ENCODE assay signal across 13 cellular contexts in genomic region chr22:26549902-26550497, GRCh38. TPM values are rescaled to one million over a fixed set of nuclear protein-coding genes. Genes with fewer than 3 reads are reported as not detected.
DNase-seq lines count a peak whose midpoint lies in the region; ATAC-seq and TF ChIP-seq lines count a peak whose summit lies in the region.
"Had no signal": no experiment of that assay in that cellular context is flagged by ENCODE, and none has a peak within 500 bp of the region (broad histone marks: within the 10 kb centered on the region; RNA-seq: fewer than 3 reads in every experiment).

No MANE protein-coding gene starts in this region.

- H3K4me3 ChIP-seq in fibroblast of lung (replicated peaks in 1 of 4; ENCODE audit: control extremely low read depth in 1 of 4, insufficient read depth in 1 of 4, low read depth in 3 of 4, low read length in 4 of 4) = no peak overlapping the region
- H3K4me3 ChIP-seq: sigmoid colon had no signal

- H3K4me3 Mint-ChIP-seq in natural killer cell (peak overlapping the region; percentile 4), T-cell (no peak overlapping the region)
- no peak overlapping the region for H3K4me3 Mint-ChIP-seq in natural killer cell treated with Interleukin-12 subunit alpha and Interleukin-12 subunit beta and Interleukin-15 and Interleukin-18, amount 100 ng/mL, for 72 hours
- H3K4me3 Mint-ChIP-seq: activated CD4-positive, alpha-beta T cell treated with anti-CD3 and anti-CD28 coated beads for 36 hours had no signal

- H2AFZ ChIP-seq in fibroblast of lung (ENCODE audit: low read length) = no peak overlapping the region

- H3K36me3 ChIP-seq in fibroblast of lung (ENCODE audit: control insufficient read depth, insufficient read depth, low read length) = no peaks in the 10 kb centered on the region
- H3K36me3 ChIP-seq: sigmoid colon had no signal

- H3K4me2 ChIP-seq in fibroblast of lung (ENCODE audit: extremely low read depth, insufficient read depth, low read length) = peak overlapping the region; percentile 27

- H3K27me3 ChIP-seq in fibroblast of lung (ENCODE audit: control insufficient read depth, insufficient read depth, low read length) = no peaks in the 10 kb centered on the region
- H3K27me3 ChIP-seq: sigmoid colon had no signal

- intact Hi-C loops in natural killer cell (cut with micrococcal nuclease) = loop anchor here (5.0 kb wide), 2 partner anchors 37 to 48 kb away; no protein-coding TSS in a partner anchor

- POLR2A ChIA-PET in T-cell (lab: Charles Lee) = no interaction called here

- H4K20me1 ChIP-seq in fibroblast of lung (ENCODE audit: control insufficient read depth, extremely low read depth, insufficient read depth, low read length) = no peaks in the 10 kb centered on the region

- no peaks in the 10 kb centered on the region for H3K9me3 ChIP-seq in fibroblast of lung (ENCODE audit: control insufficient read depth, insufficient read depth, low read depth, low read length)
- H3K9me3 ChIP-seq: sigmoid colon had no signal

- H3K4me1 ChIP-seq in fibroblast of lung (ENCODE audit: control insufficient read depth, extremely low read depth, insufficient read depth, low read length) = peaks cover 19% of the 10 kb centered on the region
- H3K4me1 ChIP-seq: sigmoid colon had no signal

- H3K27ac ChIP-seq in fibroblast of lung (ENCODE audit: insufficient read depth, low read length) = peak overlapping the region; percentile 52
- H3K27ac ChIP-seq: sigmoid colon had no signal

- H3K9me3 Mint-ChIP-seq in natural killer cell (no peaks in the 10 kb centered on the region), T-cell (no peaks in the 10 kb centered on the region)
- H3K9me3 Mint-ChIP-seq in natural killer cell treated with Interleukin-12 subunit alpha and Interleukin-12 subunit beta and Interleukin-15 and Interleukin-18, amount 100 ng/mL, for 72 hours = no peaks in the 10 kb centered on the region

- CTCF ChIA-PET in T-cell (lab: Charles Lee) = interaction anchor here in 1 of 2 donors (0.7 kb wide), 1 partner anchor 47 kb away, joined by 3 read pairs; no protein-coding TSS in a partner anchor

- H3K27me3 Mint-ChIP-seq in natural killer cell (ENCODE audit: low read depth in 2 of 2) = no peaks in the 10 kb centered on the region
- no peaks in the 10 kb centered on the region for H3K27me3 Mint-ChIP-seq in natural killer cell treated with Interleukin-12 subunit alpha and Interleukin-12 subunit beta and Interleukin-15 and Interleukin-18, amount 100 ng/mL, for 72 hours
- no peaks in the 10 kb centered on the region for H3K27me3 Mint-ChIP-seq in T-cell
- H3K27me3 Mint-ChIP-seq: activated CD4-positive, alpha-beta T cell treated with anti-CD3 and anti-CD28 coated beads for 36 hours had no signal

- no peak overlapping the region for H3K9ac ChIP-seq in fibroblast of lung (ENCODE audit: insufficient read depth, low read length)

- H3K36me3 Mint-ChIP-seq in natural killer cell (peaks cover 6% of the 10 kb centered on the region), T-cell (peaks cover 16% of the 10 kb centered on the region)
- peaks cover 12% of the 10 kb centered on the region for H3K36me3 Mint-ChIP-seq in natural killer cell treated with Interleukin-12 subunit alpha and Interleukin-12 subunit beta and Interleukin-15 and Interleukin-18, amount 100 ng/mL, for 72 hours

- peak overlapping the region; percentile 76 to 81 for H3K27ac Mint-ChIP-seq in natural killer cell
- H3K27ac Mint-ChIP-seq in natural killer cell treated with Interleukin-12 subunit alpha and Interleukin-12 subunit beta and Interleukin-15 and Interleukin-18, amount 100 ng/mL, for 72 hours = peak overlapping the region in 1 of 2 donors; percentile 86
- H3K27ac Mint-ChIP-seq in T-cell = no peak overlapping the region
- H3K27ac Mint-ChIP-seq: activated CD4-positive, alpha-beta T cell treated with anti-CD3 and anti-CD28 coated beads for 36 hours had no signal

- TF ChIP-seq CTCF in natural killer cell (IDR thresholded peaks at IDR 0.05) = no peak
- TF ChIP-seq CTCF in fibroblast of lung (conservative IDR thresholded peaks at IDR 0.05 in 1 of 2, IDR thresholded peaks at IDR 0.05 in 1 of 2; ENCODE audit: low read depth in 1 of 2, low read length in 2 of 2) = no peak

- H3K4me1 Mint-ChIP-seq in natural killer cell (peaks cover 70 to 79% of the 10 kb centered on the region in 2 donors), T-cell (peaks cover 25 to 40% (median 35%) of the 10 kb centered on the region in 3 donors)
- peaks cover 48 to 56% of the 10 kb centered on the region in 2 donors for H3K4me1 Mint-ChIP-seq in natural killer cell treated with Interleukin-12 subunit alpha and Interleukin-12 subunit beta and Interleukin-15 and Interleukin-18, amount 100 ng/mL, for 72 hours (ENCODE audit: low read depth in 2 of 2)

- DNase-seq in natural killer cell (no peak), fibroblast of lung (ENCODE audit: low read depth in 2 of 2) (peak in 1 of 2 donors; percentile 50), myocyte (ENCODE audit: low read depth) (peak; percentile 73), T-cell (no peak)
- DNase-seq in natural killer cell treated with Interleukin-12 subunit alpha and Interleukin-12 subunit beta and Interleukin-15 and Interleukin-18, amount 100 ng/mL, for 72 hours (ENCODE audit: low spot score) = no peak
- DNase-seq: activated CD4-positive, alpha-beta T cell treated with anti-CD3 and anti-CD28 coated beads for 36 hours; DMS 273 treated with DMSO at 0.1 percent for 48 hours; MV-4-11; NCI-H2171; sigmoid colon had no signal

- H3K79me2 ChIP-seq in fibroblast of lung (ENCODE audit: control insufficient read depth, insufficient read depth, low read length) = peaks cover 12% of the 10 kb centered on the region

- no peak for ATAC-seq in natural killer cell
- ATAC-seq in natural killer cell treated with Interleukin-12 subunit alpha and Interleukin-12 subunit beta and Interleukin-15 and Interleukin-18, amount 100 ng/mL, for 72 hours = no peak
- no peak for ATAC-seq in HG03521 (IDR thresholded peaks at IDR 0.05; ENCODE audit: unreplicated experiment)
- ATAC-seq in T-cell (replicated peaks in 1 of 4) = no peak
- ATAC-seq in GM21381 (IDR thresholded peaks at IDR 0.05; ENCODE audit: unreplicated experiment) = no peak
- ATAC-seq in HG03565 (IDR thresholded peaks at IDR 0.05; ENCODE audit: unreplicated experiment) = no peak
- ATAC-seq: activated CD4-positive, alpha-beta T cell treated with anti-CD3 and anti-CD28 coated beads for 36 hours had no signal

RNA-seq across cellular contexts. Expression of gene TFIP11, which starts 37.7 kb away (rescaled TPM):
- total RNA-seq in natural killer cell = 100 to 1,000 TPM; 108 to 131 (median 124) TPM
- 10 to 100 TPM; 56.5 to 57.7 TPM for total RNA-seq in natural killer cell treated with Interleukin-12 subunit alpha and Interleukin-12 subunit beta and Interleukin-15 and Interleukin-18, amount 100 ng/mL, for 72 hours
- total RNA-seq in fibroblast of lung = 40.3 TPM in 2 replicates
- polyA plus RNA-seq in fibroblast of lung = 24.2 and 31.1 TPM in 2 replicates
- polyA plus RNA-seq in fibroblast of lung (2012) = 21.8 and 31.0 TPM in 2 replicates
- polyA minus RNA-seq in fibroblast of lung (ENCODE audit: low replicate concordance) = 19.5 and 59.6 TPM in 2 replicates
- total RNA-seq in myocyte = 26.9 and 30.8 TPM in 2 replicates
- polyA plus RNA-seq in myocyte (2012) = 28.6 TPM
- total RNA-seq in T-cell = 10 to 100 TPM; 63.0 to 91.8 (median 75.2) TPM

RNA-seq across cellular contexts. Expression of gene TPST2, which starts 39.9 kb away (rescaled TPM):
- total RNA-seq in natural killer cell (100 to 1,000 TPM; 145 to 206 (median 155) TPM), fibroblast of lung (17.7 and 35.0 TPM in 2 replicates), myocyte (36.6 and 39.2 TPM in 2 replicates), T-cell (10 to 100 TPM; 30.3 to 42.1 (median 38.0) TPM)
- total RNA-seq in natural killer cell treated with Interleukin-12 subunit alpha and Interleukin-12 subunit beta and Interleukin-15 and Interleukin-18, amount 100 ng/mL, for 72 hours = 10 to 100 TPM; 43.1 to 43.6 TPM
- 26.1 and 32.5 TPM in 2 replicates for polyA plus RNA-seq in fibroblast of lung
- 22.2 and 24.2 TPM in 2 replicates for polyA plus RNA-seq in fibroblast of lung (2012)
- polyA minus RNA-seq in fibroblast of lung (ENCODE audit: low replicate concordance) = 51.5 and 51.6 TPM in 2 replicates
- polyA plus RNA-seq in myocyte (2012) = 87.4 TPM

Comparison
In these comparisons a context has a peak if more than half of its experiments do, and no peak if none do; other contexts are left out.
1. H3K27ac Mint-ChIP-seq: peak in natural killer cell (2 of 2); none in T-cell (0 of 2).